In genomic region chr9:130662099-130662926, GRCh38 we compare ENCODE assay signal across 13 cellular contexts. TPM values are rescaled to one million over a fixed set of nuclear protein-coding genes. Genes with fewer than 3 reads are reported as not detected.
DNase-seq lines count a peak whose midpoint lies in the region; ATAC-seq and TF ChIP-seq lines count a peak whose summit lies in the region.
"Had no signal": no experiment of that assay in that cellular context is flagged by ENCODE, and none has a peak within 500 bp of the region (broad histone marks: within the 10 kb centered on the region; RNA-seq: fewer than 3 reads in every experiment).

No MANE protein-coding gene starts in this region.

- H3K4me1 Mint-ChIP-seq in CD4-positive, alpha-beta T cell (ENCODE audit: low read depth): peaks cover 14% of the 10 kb centered on the region
- H3K4me1 Mint-ChIP-seq in GM23338: peaks cover 17% of the 10 kb centered on the region
- H3K4me1 Mint-ChIP-seq in activated CD4-positive, alpha-beta memory T cell treated with anti-CD3 and anti-CD28 coated beads for 36 hours (ENCODE audit: low read depth): peaks cover 32% of the 10 kb centered on the region
- peaks cover 28 to 55% (median 43%) of the 10 kb centered on the region in 3 donors for H3K4me1 Mint-ChIP-seq in naive B cell

- peak overlapping the region; percentile 90 for H3K4me2 ChIP-seq in GM23338

- DNase-seq in CD4-positive, alpha-beta T cell: no peak
- DNase-seq in GM23338 (ENCODE audit: low spot score): peak; percentile 61
- DNase-seq in activated CD4-positive, alpha-beta memory T cell treated with anti-CD3 and anti-CD28 coated beads for 36 hours: no peak
- DNase-seq in naive B cell: no peak
- DNase-seq in SK-N-DZ (ENCODE audit: low spot score): no peak
- DNase-seq in activated CD4-positive, CD25-positive, alpha-beta regulatory T cell (lab: John Stamatoyannopoulos, UW): no peak
- no peak for DNase-seq in SKM-1 treated with dmso at 0.1 percent for 144 hours (lab: John Stamatoyannopoulos, UW; ENCODE audit: unreplicated experiment)
- no peak for DNase-seq in NCI-H345 (lab: John Stamatoyannopoulos, UW)
- DNase-seq: cerebellar nuclear complex, COR-L47, NCI-H1048 had no signal

- H3K27ac ChIP-seq in CD4-positive, alpha-beta T cell (ENCODE audit: low read depth, low read length): no peak overlapping the region
- no peak overlapping the region for H3K27ac ChIP-seq in GM23338 (ENCODE audit: low read depth)

- no peaks in the 10 kb centered on the region for H3K36me3 ChIP-seq in GM23338 (ENCODE audit: insufficient read depth)

- H3F3A ChIP-seq in GM23338 (replicated peaks; ENCODE audit: low read depth): 0 out of 2 replicates have a peak, but pooled peaks cover 3% of the 10 kb centered on the region

- no peak for ATAC-seq in CD4-positive, alpha-beta T cell (ENCODE audit: poor library complexity)
- ATAC-seq in GM23338: peak; percentile 2
- no peak for ATAC-seq in naive B cell (ENCODE audit: low read depth in 2 of 2)
- ATAC-seq: left lobe of liver had no signal

- peaks cover 23% of the 10 kb centered on the region for H3K4me1 ChIP-seq in GM23338 (ENCODE audit: insufficient read depth)

- H4K20me1 ChIP-seq in GM23338 (replicated peaks; ENCODE audit: insufficient read depth): no peaks in the 10 kb centered on the region

- H3K79me2 ChIP-seq in GM23338 (replicated peaks; ENCODE audit: insufficient read depth): no peaks in the 10 kb centered on the region

- no peaks in the 10 kb centered on the region for H3K36me3 Mint-ChIP-seq in CD4-positive, alpha-beta T cell (ENCODE audit: low read depth)
- H3K36me3 Mint-ChIP-seq in GM23338 (ENCODE audit: low read depth) (peaks cover 6% of the 10 kb centered on the region; the same call in 2 of the 3 replicates), naive B cell (no peaks in the 10 kb centered on the region)
- no peaks in the 10 kb centered on the region for H3K36me3 Mint-ChIP-seq in activated CD4-positive, alpha-beta memory T cell treated with anti-CD3 and anti-CD28 coated beads for 36 hours

- intact Hi-C loops in CD4-positive, alpha-beta T cell (cut with DNase I, micrococcal nuclease): no loop called here
- intact Hi-C loops in activated CD4-positive, alpha-beta memory T cell treated with anti-CD3 and anti-CD28 coated beads for 36 hours (cut with micrococcal nuclease): no loop called here

- peak overlapping the region; percentile 74 for H3K4me3 Mint-ChIP-seq in CD4-positive, alpha-beta T cell
- H3K4me3 Mint-ChIP-seq in GM23338: peak overlapping the region; percentile 62
- H3K4me3 Mint-ChIP-seq in activated CD4-positive, alpha-beta memory T cell treated with anti-CD3 and anti-CD28 coated beads for 36 hours: no peak overlapping the region
- peak overlapping the region; percentile 38 to 85 (median 78) for H3K4me3 Mint-ChIP-seq in naive B cell

- no peaks in the 10 kb centered on the region for H3K9me3 ChIP-seq in CD4-positive, alpha-beta T cell (ENCODE audit: control insufficient read depth, low read length)

- H3K27ac Mint-ChIP-seq in CD4-positive, alpha-beta T cell: no peak overlapping the region
- H3K27ac Mint-ChIP-seq in GM23338: no peak overlapping the region
- H3K27ac Mint-ChIP-seq in activated CD4-positive, alpha-beta memory T cell treated with anti-CD3 and anti-CD28 coated beads for 36 hours: peak overlapping the region; percentile 30
- H3K27ac Mint-ChIP-seq in naive B cell: peak overlapping the region in 3 of 6 donors; percentile 36 to 85 (median 78)

- POLR2A ChIA-PET in CD4-positive, alpha-beta T cell (lab: Charles Lee): interaction anchor here (1.3 kb wide), 1 partner anchor 20 kb away, joined by 4 read pairs; no protein-coding TSS in a partner anchor
- POLR2A ChIA-PET in activated CD4-positive, alpha-beta memory T cell treated with anti-CD3 and anti-CD28 coated beads for 36 hours (lab: Charles Lee): no interaction called here

- H3K4me3 ChIP-seq in GM23338: peak overlapping the region; percentile 67

- H3K9me2 ChIP-seq in GM23338 (ENCODE audit: insufficient read depth): no peaks in the 10 kb centered on the region

- peaks cover 84% of the 10 kb centered on the region for H3K27me3 ChIP-seq in CD4-positive, alpha-beta T cell (ENCODE audit: control insufficient read depth, insufficient read depth, low read length)
- peaks cover 100% of the 10 kb centered on the region for H3K27me3 ChIP-seq in GM23338 (ENCODE audit: insufficient read depth)

- H2AFZ ChIP-seq in GM23338: peak overlapping the region; percentile 83; the same call in 1 of the 2 replicates

- no peak for TF ChIP-seq CTCF in CD4-positive, alpha-beta T cell (IDR thresholded peaks at IDR 0.05)
- TF ChIP-seq CTCF in GM23338 (conservative IDR thresholded peaks at IDR 0.05; ENCODE audit: low read depth in 2 of 2): peak; percentile 27 to 60; a peak in 3 of 4 replicates

- H3K27me3 Mint-ChIP-seq in CD4-positive, alpha-beta T cell: peaks cover 63% of the 10 kb centered on the region
- H3K27me3 Mint-ChIP-seq in GM23338 (ENCODE audit: insufficient read depth, low read depth, poor library complexity): peaks cover 97% of the 10 kb centered on the region
- H3K27me3 Mint-ChIP-seq in activated CD4-positive, alpha-beta memory T cell treated with anti-CD3 and anti-CD28 coated beads for 36 hours: peaks cover 65% of the 10 kb centered on the region
- peaks cover 39 to 88% (median 71%) of the 10 kb centered on the region in 3 donors for H3K27me3 Mint-ChIP-seq in naive B cell

- CTCF ChIA-PET in CD4-positive, alpha-beta T cell (lab: Charles Lee): interaction anchor here (1.0 to 1.3 kb wide), 2 partner anchors 20 to 38 kb away, joined by 3 to 5 read pairs; no protein-coding TSS in a partner anchor
- CTCF ChIA-PET in activated CD4-positive, alpha-beta memory T cell treated with anti-CD3 and anti-CD28 coated beads for 36 hours (lab: Charles Lee): interaction anchor here (0.6 to 1.9 kb wide), 3 partner anchors 20 to 22 kb away, joined by 3 to 7 read pairs (median 4); no protein-coding TSS in a partner anchor

- H3K9me3 Mint-ChIP-seq in CD4-positive, alpha-beta T cell: no peaks in the 10 kb centered on the region
- peaks cover 19% of the 10 kb centered on the region for H3K9me3 Mint-ChIP-seq in GM23338
- H3K9me3 Mint-ChIP-seq in activated CD4-positive, alpha-beta memory T cell treated with anti-CD3 and anti-CD28 coated beads for 36 hours: no peaks in the 10 kb centered on the region
- no peaks in the 10 kb centered on the region for H3K9me3 Mint-ChIP-seq in naive B cell

TF ChIP-seq in GM23338, 12 proteins besides CTCF, POLR2A, EP300 and RAD21 (continues in another document):
- no peak for TF ChIP-seq STAT1 (IDR thresholded peaks at IDR 0.05; ENCODE audit: unreplicated experiment)
- TF ChIP-seq REST (IDR thresholded peaks at IDR 0.05; ENCODE audit: unreplicated experiment): no peak
- no peak for TF ChIP-seq POLR2AphosphoS5 (IDR thresholded peaks at IDR 0.05; ENCODE audit: low read depth)
- TF ChIP-seq ZNF114 (CRISPR knock-in tag; IDR thresholded peaks at IDR 0.05): no peak
- TF ChIP-seq JUNB (IDR thresholded peaks at IDR 0.05; ENCODE audit: unreplicated experiment): no peak
- TF ChIP-seq EZH2 (IDR thresholded peaks at IDR 0.05; ENCODE audit: low read depth, unreplicated experiment): peak; percentile 71
- TF ChIP-seq NANOG (IDR thresholded peaks at IDR 0.05; ENCODE audit: borderline replicate concordance): no peak
- TF ChIP-seq CREB1 (CRISPR knock-in tag; IDR thresholded peaks at IDR 0.05; ENCODE audit: low read depth): no peak
- TF ChIP-seq ZNF331 (CRISPR knock-in tag; IDR thresholded peaks at IDR 0.05; ENCODE audit: low read depth): no peak

RNA-seq across cellular contexts. Expression of gene PRDM12, which starts 2.1 kb away (rescaled TPM):
- total RNA-seq in CD4-positive, alpha-beta T cell: under 1 TPM in 1 of 2 experiments, not detected in 1; 0.14 TPM
- 0.78 TPM in 1 of 2 replicates, not detected in the other for total RNA-seq in GM23338 (2014; rRNA removed; shearing (Covaris generic))
- 0.11 and 0.14 TPM in 2 replicates for polyA plus RNA-seq in GM23338 (2016; fragmentation: Nextera tagmentation; extraction: Ambion mirVana)
- under 1 TPM; 0.07 to 0.12 TPM for total RNA-seq in activated CD4-positive, alpha-beta memory T cell treated with anti-CD3 and anti-CD28 coated beads for 36 hours
- not detected for polyA plus RNA-seq in naive B cell (ENCODE audit: low read depth in 6 of 6)
- polyA plus RNA-seq in SK-N-DZ (2014; cell fraction: cytosol; rRNA removed): 0.21 TPM in 1 of 2 replicates, not detected in the other
- polyA plus RNA-seq in SK-N-DZ (2014; cell fraction: nucleus; rRNA removed): 0.08 TPM in 1 of 2 replicates, not detected in the other
- total RNA-seq: T-helper 1 cell treated with Interleukin-12 subunit alpha and Interleukin-12 subunit beta and Interleukin-4 antibody, amounts not matched to agents 30 ng/mL and 1 ng/mL, for 36 hours had no signal

RNA-seq across cellular contexts. Expression of gene EXOSC2, which starts 31.3 kb away (rescaled TPM):
- total RNA-seq in CD4-positive, alpha-beta T cell: 10 to 100 TPM; 49.2 to 50.2 TPM
- total RNA-seq in GM23338 (2014; rRNA removed; shearing (Covaris generic)): 77.7 and 80.3 TPM in 2 replicates
- 35.1 and 37.6 TPM in 2 replicates for polyA plus RNA-seq in GM23338 (2016; fragmentation: Nextera tagmentation; extraction: Ambion mirVana)
- 10 to 100 TPM; 77.3 to 80.5 TPM for total RNA-seq in activated CD4-positive, alpha-beta memory T cell treated with anti-CD3 and anti-CD28 coated beads for 36 hours
- polyA plus RNA-seq in naive B cell (ENCODE audit: low read depth in 6 of 6): 10 to 100 TPM; 24.1 to 41.1 (median 26.9) TPM
- polyA plus RNA-seq in SK-N-DZ (2014; cell fraction: cytosol; rRNA removed): 90.2 and 99.1 TPM in 2 replicates
- polyA plus RNA-seq in SK-N-DZ (2014; cell fraction: nucleus; rRNA removed): 96.0 and 99.5 TPM in 2 replicates
